1 cellular context compared by ENCODE assay signal in the genomic region with DNA sequence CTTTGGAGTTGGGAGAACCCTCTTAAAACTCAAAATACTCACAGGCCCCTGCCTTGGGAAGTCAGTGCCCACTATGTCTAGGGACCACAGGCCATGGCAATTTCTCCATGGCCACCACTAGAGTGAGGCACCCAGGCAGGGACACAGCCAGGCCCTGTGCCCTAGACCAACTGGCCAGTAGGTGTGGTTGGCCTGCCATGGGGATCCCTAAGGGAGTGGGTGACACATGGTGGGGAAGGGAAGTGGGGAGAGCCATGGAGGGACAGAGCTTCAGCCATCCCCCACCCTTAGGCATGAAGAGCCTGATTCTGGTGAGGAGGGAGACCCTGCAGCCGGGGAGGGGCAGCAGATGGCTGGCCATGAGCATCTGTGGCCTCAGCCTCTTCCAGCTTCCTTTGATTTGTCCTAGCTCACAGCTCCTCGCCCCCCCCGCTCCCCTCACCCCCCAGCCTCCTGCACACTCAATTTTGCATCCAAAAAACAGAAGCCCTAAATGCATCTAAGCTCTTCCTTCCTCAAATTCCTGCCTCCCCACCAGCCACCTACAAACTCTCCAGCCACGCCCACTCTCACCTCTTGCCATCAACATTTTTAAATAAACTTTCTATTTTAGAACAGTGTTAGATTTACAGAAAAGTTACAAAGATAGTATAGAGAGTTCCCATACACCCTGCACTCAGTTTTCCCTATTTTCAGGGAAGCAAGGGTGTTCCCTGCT.
TF ChIP-seq lines count a peak whose summit lies in the region.

No MANE protein-coding gene starts in this region.

TF ChIP-seq in GM23338, 12 proteins besides CTCF, POLR2A, EP300 and RAD21 (continued from another document):
- TF ChIP-seq, protein P1, sequence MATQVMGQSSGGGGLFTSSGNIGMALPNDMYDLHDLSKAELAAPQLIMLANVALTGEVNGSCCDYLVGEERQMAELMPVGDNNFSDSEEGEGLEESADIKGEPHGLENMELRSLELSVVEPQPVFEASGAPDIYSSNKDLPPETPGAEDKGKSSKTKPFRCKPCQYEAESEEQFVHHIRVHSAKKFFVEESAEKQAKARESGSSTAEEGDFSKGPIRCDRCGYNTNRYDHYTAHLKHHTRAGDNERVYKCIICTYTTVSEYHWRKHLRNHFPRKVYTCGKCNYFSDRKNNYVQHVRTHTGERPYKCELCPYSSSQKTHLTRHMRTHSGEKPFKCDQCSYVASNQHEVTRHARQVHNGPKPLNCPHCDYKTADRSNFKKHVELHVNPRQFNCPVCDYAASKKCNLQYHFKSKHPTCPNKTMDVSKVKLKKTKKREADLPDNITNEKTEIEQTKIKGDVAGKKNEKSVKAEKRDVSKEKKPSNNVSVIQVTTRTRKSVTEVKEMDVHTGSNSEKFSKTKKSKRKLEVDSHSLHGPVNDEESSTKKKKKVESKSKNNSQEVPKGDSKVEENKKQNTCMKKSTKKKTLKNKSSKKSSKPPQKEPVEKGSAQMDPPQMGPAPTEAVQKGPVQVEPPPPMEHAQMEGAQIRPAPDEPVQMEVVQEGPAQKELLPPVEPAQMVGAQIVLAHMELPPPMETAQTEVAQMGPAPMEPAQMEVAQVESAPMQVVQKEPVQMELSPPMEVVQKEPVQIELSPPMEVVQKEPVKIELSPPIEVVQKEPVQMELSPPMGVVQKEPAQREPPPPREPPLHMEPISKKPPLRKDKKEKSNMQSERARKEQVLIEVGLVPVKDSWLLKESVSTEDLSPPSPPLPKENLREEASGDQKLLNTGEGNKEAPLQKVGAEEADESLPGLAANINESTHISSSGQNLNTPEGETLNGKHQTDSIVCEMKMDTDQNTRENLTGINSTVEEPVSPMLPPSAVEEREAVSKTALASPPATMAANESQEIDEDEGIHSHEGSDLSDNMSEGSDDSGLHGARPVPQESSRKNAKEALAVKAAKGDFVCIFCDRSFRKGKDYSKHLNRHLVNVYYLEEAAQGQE (IDR thresholded peaks at IDR 0.05; ENCODE audit: unreplicated experiment): no peak
